Comparison of ENCODE assay signal across 8 cellular contexts in the genomic region with DNA sequence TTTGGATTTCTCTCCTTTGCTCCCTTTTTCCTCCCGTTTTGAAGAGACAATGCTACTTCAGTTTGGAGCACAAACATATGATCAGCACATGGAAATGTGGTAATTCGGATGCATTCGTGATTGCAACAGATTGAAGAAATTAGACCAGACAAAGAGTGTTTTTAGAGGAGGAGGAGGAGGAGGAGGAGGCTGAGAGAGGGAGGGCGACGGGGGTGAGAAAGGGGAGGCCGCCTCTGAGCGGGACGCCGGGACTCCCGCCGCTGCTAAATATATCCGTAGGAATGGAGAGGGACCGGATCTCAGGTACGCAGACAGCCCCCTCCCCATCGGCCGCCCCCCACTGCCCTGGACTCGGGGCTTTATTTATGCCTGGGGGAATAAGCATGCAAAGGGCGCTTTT.
DNase-seq lines count a peak whose midpoint lies in the region; ATAC-seq, FAIRE-seq and TF ChIP-seq lines count a peak whose summit lies in the region.

No MANE protein-coding gene starts in this region.

- H3K36me3 ChIP-seq in mammary epithelial cell (ENCODE audit: insufficient read depth, low read length): peaks cover 10% of the 10 kb centered on the region
- H3K36me3 ChIP-seq in CD4-positive, alpha-beta memory T cell (ENCODE audit: insufficient read depth, low read length): no peaks in the 10 kb centered on the region

- CTCF ChIA-PET in mammary epithelial cell (lab: Charles Lee; ENCODE audit: low non-redundant PET): no interaction called here
- CTCF ChIA-PET in CD4-positive, alpha-beta memory T cell (lab: Charles Lee; ENCODE audit: partially characterized antibody): no interaction called here

- ATAC-seq in naive B cell (ENCODE audit: low read depth in 2 of 2): no peak

- BruUV-seq in mammary epithelial cell (replicated peaks; lab: Mats Ljungman, UMichigan): no TSS peak

- no peak for TF ChIP-seq CTCF in mammary epithelial cell (conservative IDR thresholded peaks at IDR 0.05 in 1 of 2, IDR thresholded peaks at IDR 0.05 in 1 of 2; ENCODE audit: extremely low read depth in 1 of 2, insufficient read depth in 1 of 2, low read depth in 1 of 2, low read length in 2 of 2)

- peaks cover 54 to 85% (median 81%) of the 10 kb centered on the region in 3 donors for H3K4me1 Mint-ChIP-seq in naive B cell
- H3K4me1 Mint-ChIP-seq in CD4-positive, alpha-beta memory T cell: peaks cover 21 to 47% (median 33%) of the 10 kb centered on the region in 4 donors

- DNase-seq in AML-193 (lab: John Stamatoyannopoulos, UW) (peak; percentile 29 to 37), Kasumi-1 (lab: John Stamatoyannopoulos, UW) (peak; percentile 49 to 61), mammary epithelial cell (peak; percentile 50), naive B cell (no peak), HTR-8/SVneo (ENCODE audit: insufficient read length, low spot score) (no peak), glomerular visceral epithelial cell (ENCODE audit: extremely low spot score) (no peak)
- no peak for DNase-seq in CD4-positive, alpha-beta memory T cell
- no peak for DNase-seq in activated CD4-positive, alpha-beta T cell treated with anti-CD3 and anti-CD28 coated beads, Interleukin-2, amount 50 U/mL, for 1 hour

- no peaks in the 10 kb centered on the region for H3K27me3 Mint-ChIP-seq in naive B cell
- H3K27me3 Mint-ChIP-seq in CD4-positive, alpha-beta memory T cell: no peaks in the 10 kb centered on the region

- peak overlapping the region; percentile 84 for H3K27ac ChIP-seq in mammary epithelial cell (ENCODE audit: insufficient read depth, low read depth, low read length)
- H3K27ac ChIP-seq in CD4-positive, alpha-beta memory T cell (ENCODE audit: low read depth, low read length): no peak overlapping the region

- no peak for FAIRE-seq in HTR-8/SVneo (lab: Jason Lieb, UNC)

- H3K36me3 Mint-ChIP-seq in naive B cell: no peaks in the 10 kb centered on the region
- no peaks in the 10 kb centered on the region for H3K36me3 Mint-ChIP-seq in CD4-positive, alpha-beta memory T cell

- H3K27me3 ChIP-seq in mammary epithelial cell (ENCODE audit: insufficient read depth, low read length): no peaks in the 10 kb centered on the region
- H3K27me3 ChIP-seq in CD4-positive, alpha-beta memory T cell (ENCODE audit: insufficient read depth, low read length): no peaks in the 10 kb centered on the region

- H3K27ac Mint-ChIP-seq in naive B cell: peak overlapping the region in 5 of 6 donors; percentile 93 to 98 (median 96)
- peak overlapping the region in 1 of 7 donors; percentile 57 for H3K27ac Mint-ChIP-seq in CD4-positive, alpha-beta memory T cell

- peak overlapping the region; percentile 38 to 48 (median 41) for H3K4me3 ChIP-seq in mammary epithelial cell (replicated peaks in 1 of 3; ENCODE audit: insufficient read depth in 1 of 3, low read depth in 2 of 3, low read length in 3 of 3)
- H3K4me3 ChIP-seq in CD4-positive, alpha-beta memory T cell (ENCODE audit: low read length in 2 of 2): no peak overlapping the region

- H3K9me3 Mint-ChIP-seq in naive B cell: peaks cover 0 to 6% (median 0%) of the 10 kb centered on the region in 7 donors
- no peaks in the 10 kb centered on the region for H3K9me3 Mint-ChIP-seq in CD4-positive, alpha-beta memory T cell

- no peaks in the 10 kb centered on the region for H3K9me3 ChIP-seq in mammary epithelial cell (replicated peaks; ENCODE audit: insufficient read depth, low read length)
- no peaks in the 10 kb centered on the region for H3K9me3 ChIP-seq in CD4-positive, alpha-beta memory T cell (ENCODE audit: control insufficient read depth in 1 of 2, low read length in 2 of 2)

- H3K4me2 ChIP-seq in mammary epithelial cell (ENCODE audit: insufficient read depth, low read depth, low read length): peak overlapping the region; percentile 95

- H4K20me1 ChIP-seq in mammary epithelial cell (ENCODE audit: insufficient read depth, low read length): peaks cover under 1% of the 10 kb centered on the region

- H3K9ac ChIP-seq in mammary epithelial cell (ENCODE audit: insufficient read depth, low read length): peak overlapping the region; percentile 77

- H3K4me1 ChIP-seq in mammary epithelial cell (ENCODE audit: insufficient read depth, low read length): peaks cover 89% of the 10 kb centered on the region
- peaks cover 45% of the 10 kb centered on the region for H3K4me1 ChIP-seq in CD4-positive, alpha-beta memory T cell (ENCODE audit: insufficient read depth, low read length)

- intact Hi-C loops in mammary epithelial cell (cut with micrococcal nuclease): no loop called here
- intact Hi-C loops in CD4-positive, alpha-beta memory T cell (cut with micrococcal nuclease): no loop called here

- dilution Hi-C loops in mammary epithelial cell (cut with HindIII; ENCODE audit: low sequenced_read_pairs): loop anchor here (10.0 kb wide), 1 partner anchor 135 kb away; no protein-coding TSS in a partner anchor

- peaks cover 91% of the 10 kb centered on the region for H3K79me2 ChIP-seq in mammary epithelial cell (ENCODE audit: insufficient read depth, low read length)

- H2AFZ ChIP-seq in mammary epithelial cell (ENCODE audit: low read depth, low read length): no peak overlapping the region

- H3K4me3 Mint-ChIP-seq in naive B cell: peak overlapping the region in 7 of 8 donors; percentile 69 to 90 (median 88)
- peak overlapping the region in 4 of 8 donors; percentile 8 to 93 (median 20) for H3K4me3 Mint-ChIP-seq in CD4-positive, alpha-beta memory T cell

- WGBS in mammary epithelial cell (ENCODE audit: low coverage, missing lambda C conversion rate): 6% methylated on average over 13 of the region's 18 CpGs

- POLR2A ChIA-PET in CD4-positive, alpha-beta memory T cell (lab: Charles Lee; ENCODE audit: partially characterized antibody): no interaction called here

- in situ Hi-C loops in mammary epithelial cell (cut with MboI; ENCODE audit: low sequenced_read_pairs in 2 of 2): loop anchor here (5.0 to 10.0 kb wide), 3 partner anchors 33 to 175 kb away; no protein-coding TSS in a partner anchor

Comparison
In these comparisons a context has a peak if more than half of its experiments do, and no peak if none do; other contexts are left out.
1. DNase-seq: peak in AML-193 (2 of 2), Kasumi-1 (2 of 2) and mammary epithelial cell (single experiment); none in naive B cell (single experiment), HTR-8/SVneo (single experiment), CD4-positive, alpha-beta memory T cell (0 of 5), glomerular visceral epithelial cell (single experiment) and activated CD4-positive, alpha-beta T cell treated with anti-CD3 and anti-CD28 coated beads, Interleukin-2, amount 50 U/mL, for 1 hour (single experiment).
2. H3K4me3 ChIP-seq: peak in mammary epithelial cell (3 of 3); none in CD4-positive, alpha-beta memory T cell (0 of 2).